In genomic region chr3:100225883-100226282, GRCh38 we compare ENCODE assay signal across 32 cellular contexts.
"Had no signal": no experiment of that assay in that cellular context is flagged by ENCODE, and none has a peak within 500 bp of the region (broad histone marks: within the 10 kb centered on the region; RNA-seq: fewer than 3 reads in every experiment).

No MANE protein-coding gene starts in this region.

- H3K9ac ChIP-seq: KMS-11 had no signal

- H3K27ac Mint-ChIP-seq: activated CD4-positive, alpha-beta T cell treated with anti-CD3 and anti-CD28 coated beads, Interleukin-2, amount 10 ng/mL, durations not matched to agents 24 days and 14 days; activated CD8-positive, alpha-beta T cell treated with anti-CD3 and anti-CD28 coated beads for 36 hours; activated naive CD4-positive, alpha-beta T cell treated with anti-CD3 and anti-CD28 coated beads, Interleukin-2, amount 50 U/mL, for 24 hours; activated naive CD8-positive, alpha-beta T cell treated with anti-CD3 and anti-CD28 coated beads, Interleukin-2, amount 10 ng/mL, durations not matched to agents 7 days and 5 days; activated T-cell treated with anti-CD3 and anti-CD28 coated beads, Interleukin-2, amount 50 U/mL, for 72 hours; activated T-helper 17 cell treated with anti-CD3 and anti-CD28 coated beads, Interleukin-2, amount 50 U/mL, for 72 hours; T-helper 2 cell treated with Interferon-gamma antibody and Interleukin-4, amounts not matched to agents 5 μg/mL and 100 μg/mL, for 36 hours had no signal

- H3K9me3 ChIP-seq: ascending aorta had no signal

- DNase-seq: activated CD4-positive, alpha-beta T cell treated with anti-CD3 and anti-CD28 coated beads, Interleukin-2, amount 10 ng/mL, durations not matched to agents 24 days and 14 days; activated CD4-positive, alpha-beta T cell treated with anti-CD3 and anti-CD28 coated beads, Interleukin-2, amount 50 U/mL, for 4 hours; activated CD8-positive, alpha-beta T cell treated with anti-CD3 and anti-CD28 coated beads for 36 hours; activated effector memory CD4-positive, alpha-beta T cell treated with anti-CD3 and anti-CD28 coated beads, Interleukin-2, amount 50 U/mL, for 16 hours; activated naive CD4-positive, alpha-beta T cell; activated naive CD8-positive, alpha-beta T cell treated with anti-CD3 and anti-CD28 coated beads, Interleukin-2, amount 10 ng/mL, durations not matched to agents 7 days and 5 days; activated T-cell treated with anti-CD3 and anti-CD28 coated beads, Interleukin-2, amount 50 U/mL, for 1 hour; activated T-cell treated with anti-CD3 and anti-CD28 coated beads, Interleukin-2, amount 50 U/mL, for 72 hours; amygdala; MM.1S; MV-4-11; NCI-H1092; NCI-H1436 treated with DMSO at 0.1 percent for 48 hours; NCI-H1694 treated with DMSO at 0.1 percent for 48 hours; NCI-H2029 treated with DMSO at 0.1 percent for 48 hours; NCI-H2107; NCI-H2171; NCI-H510A; NCI-H526; NCI-H748 treated with DMSO at 0.1 percent for 48 hours; NK-92 treated with Interleukin-12 subunit alpha and Interleukin-12 subunit beta, amount 100 ng/mL, for 24 hours; PC-3; SIG-M5 had no signal

- H3K27me3 Mint-ChIP-seq: activated T-helper 17 cell treated with anti-CD3 and anti-CD28 coated beads, Interleukin-2, amount 50 U/mL, for 72 hours had no signal

- FAIRE-seq: RCC 7860, TTC549 had no signal

- H3K27ac ChIP-seq: ascending aorta, cardiac muscle cell, KMS-11, RWPE1 had no signal

- H3K4me1 Mint-ChIP-seq: activated T-helper 17 cell treated with anti-CD3 and anti-CD28 coated beads, Interleukin-2, amount 50 U/mL, for 72 hours had no signal

- H3K4me3 ChIP-seq: ascending aorta, cardiac muscle cell had no signal

- H3K4me2 ChIP-seq: KMS-11 had no signal

- H3K27me3 ChIP-seq: ascending aorta, cardiac muscle cell had no signal

- H3K4me3 Mint-ChIP-seq: activated CD4-positive, alpha-beta T cell treated with anti-CD3 and anti-CD28 coated beads, Interleukin-2, amount 10 ng/mL, durations not matched to agents 24 days and 14 days; activated CD8-positive, alpha-beta T cell treated with anti-CD3 and anti-CD28 coated beads for 36 hours; activated naive CD4-positive, alpha-beta T cell treated with anti-CD3 and anti-CD28 coated beads, Interleukin-2, amount 50 U/mL, for 24 hours; activated naive CD8-positive, alpha-beta T cell treated with anti-CD3 and anti-CD28 coated beads, Interleukin-2, amount 10 ng/mL, durations not matched to agents 7 days and 5 days; activated T-cell treated with anti-CD3 and anti-CD28 coated beads, Interleukin-2, amount 50 U/mL, for 72 hours; activated T-helper 17 cell treated with anti-CD3 and anti-CD28 coated beads, Interleukin-2, amount 50 U/mL, for 72 hours; T-helper 2 cell treated with Interferon-gamma antibody and Interleukin-4, amounts not matched to agents 5 μg/mL and 100 μg/mL, for 36 hours had no signal

- ATAC-seq: activated CD8-positive, alpha-beta T cell treated with anti-CD3 and anti-CD28 coated beads for 36 hours; activated T-cell treated with anti-CD3 and anti-CD28 coated beads, Interleukin-2, amount 50 U/mL, for 72 hours; activated T-helper 17 cell treated with anti-CD3 and anti-CD28 coated beads, Interleukin-2, amount 50 U/mL, for 72 hours; PC-3 had no signal

- H3K36me3 ChIP-seq: ascending aorta, cardiac muscle cell had no signal

- H3K4me1 ChIP-seq: ascending aorta had no signal

- H3K36me3 Mint-ChIP-seq: activated naive CD4-positive, alpha-beta T cell treated with anti-CD3 and anti-CD28 coated beads, Interleukin-2, amount 50 U/mL, for 24 hours had no signal
